14 cellular contexts compared by ENCODE assay signal in the genomic region with DNA sequence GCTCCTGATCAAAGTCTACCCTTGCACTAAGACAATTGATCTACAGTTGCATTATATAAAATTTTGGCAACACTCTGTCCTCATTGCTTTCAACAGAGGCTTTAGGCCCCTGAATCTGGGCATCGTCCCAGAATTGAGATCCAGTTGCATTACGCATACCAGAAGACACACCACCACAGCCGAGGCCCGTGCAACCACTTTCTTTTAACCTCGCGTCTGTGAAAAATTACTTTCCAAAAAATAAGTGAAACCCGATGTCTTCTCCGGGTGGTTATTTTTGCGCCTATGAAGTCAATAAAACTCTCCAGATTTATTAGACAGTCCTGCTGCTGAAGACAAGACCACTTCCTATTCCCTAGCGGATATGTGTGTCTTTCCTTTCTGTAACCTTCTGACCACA. TPM values are rescaled to one million over a fixed set of nuclear protein-coding genes. Genes with fewer than 3 reads are reported as not detected.
A peak's percentile ranks its signal among the peaks of the same experiment; 100 is the strongest.
DNase-seq lines count a peak whose midpoint lies in the region; TF ChIP-seq lines count a peak whose summit lies in the region.
"Had no signal": no experiment of that assay in that cellular context is flagged by ENCODE, and none has a peak within 500 bp of the region (broad histone marks: within the 10 kb centered on the region; RNA-seq: fewer than 3 reads in every experiment).

No MANE protein-coding gene starts in this region.

- H3K27ac Mint-ChIP-seq in nephron, result peak overlapping the region; percentile 77 to 99 (median 98)
- H3K27ac Mint-ChIP-seq: B cell, WTC11 had no signal

- no peak for TF ChIP-seq CTCF in nephron (IDR thresholded peaks at IDR 0.05; ENCODE audit: unreplicated experiment in 3 of 3)

- peak overlapping the region in 1 of 3 experiments; percentile 51 for H3K4me3 Mint-ChIP-seq in nephron
- H3K4me3 Mint-ChIP-seq: activated T-cell treated with anti-CD3 and anti-CD28 coated beads, Interleukin-2, amount 50 U/mL, for 4 hours; B cell; WTC11 had no signal

- H3K4me1 Mint-ChIP-seq in nephron, result peaks cover 55% of the 10 kb centered on the region
- H3K4me1 Mint-ChIP-seq: B cell had no signal

- peaks cover 19% of the 10 kb centered on the region for H3K9me3 Mint-ChIP-seq in nephron

- no peaks in the 10 kb centered on the region for H3K27me3 Mint-ChIP-seq in nephron (ENCODE audit: low read depth)

- DNase-seq in AG08395 (ENCODE audit: low spot score) (peak; percentile 87), NCI-H446 treated with DMSO at 0.1 percent for 48 hours (lab: John Stamatoyannopoulos, UW) (peak; percentile 87), fibroblast of gingiva (ENCODE audit: low read depth) (peak; percentile 98), cerebellar nuclear complex (lab: John Stamatoyannopoulos, UW) (no peak), A172 (ENCODE audit: low spot score) (no peak), COR-L47 (lab: John Stamatoyannopoulos, UW) (no peak), putamen (ENCODE audit: low spot score) (no peak)
- DNase-seq: activated T-cell treated with anti-CD3 and anti-CD28 coated beads, Interleukin-2, amount 50 U/mL, for 4 hours; NCI-H1105 treated with DMSO at 0.1 percent for 48 hours; NCI-H69; pancreas had no signal

- H3K36me3 Mint-ChIP-seq in nephron (ENCODE audit: low read depth), result peaks cover 12% of the 10 kb centered on the region

RNA-seq across cellular contexts. Expression of a gene that starts 52.1 kb away (rescaled TPM):
- total RNA-seq in A172 (2014; rRNA removed; shearing (Covaris generic)), result 4.7 and 5.6 TPM in 2 replicates
- total RNA-seq: B cell had no signal

Comparison
In these comparisons a context has a peak if more than half of its experiments do, and no peak if none do; other contexts are left out.
1. DNase-seq: peak in AG08395 (single experiment), NCI-H446 treated with DMSO at 0.1 percent for 48 hours (single experiment) and fibroblast of gingiva (single experiment); none in cerebellar nuclear complex (0 of 2), A172 (single experiment), COR-L47 (single experiment) and putamen (single experiment).